In the genomic region with DNA sequence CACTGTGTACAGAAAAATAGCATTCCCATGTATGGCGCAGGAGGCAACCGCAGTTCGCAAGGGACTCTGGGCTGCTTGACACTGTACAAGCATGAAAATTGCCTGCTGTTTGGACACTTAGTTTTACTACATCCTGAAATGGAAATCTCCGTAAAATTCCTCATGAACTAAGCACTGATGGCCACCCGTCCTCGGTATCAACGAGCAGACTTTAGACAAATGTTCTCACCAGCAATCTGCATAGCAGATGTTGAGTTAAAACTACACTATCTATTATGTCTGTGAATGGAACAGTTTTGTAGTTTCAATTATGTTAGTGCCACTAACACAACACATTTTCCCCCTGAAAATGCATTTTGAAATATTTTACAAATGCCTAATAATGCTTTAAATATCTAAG, we compare ENCODE assay signal across 21 cellular contexts.
DNase-seq lines count a peak whose midpoint lies in the region; ATAC-seq and TF ChIP-seq lines count a peak whose summit lies in the region.
"Had no signal": no experiment of that assay in that cellular context is flagged by ENCODE, and none has a peak within 500 bp of the region (broad histone marks: within the 10 kb centered on the region; RNA-seq: fewer than 3 reads in every experiment).

No MANE protein-coding gene starts in this region.

- H3K9me3 ChIP-seq in GM23248 (ENCODE audit: low read depth) (no peaks in the 10 kb centered on the region), smooth muscle cell (replicated peaks; ENCODE audit: low read depth) (no peaks in the 10 kb centered on the region)
- H3K9me3 ChIP-seq: SJSA1 had no signal

- H3K4me3 ChIP-seq in GM23248: no peak overlapping the region
- no peak overlapping the region for H3K4me3 ChIP-seq in fibroblast of villous mesenchyme (ENCODE audit: low read depth, low read length)
- no peak overlapping the region for H3K4me3 ChIP-seq in smooth muscle cell
- H3K4me3 ChIP-seq: SJSA1 had no signal

- H3K9ac ChIP-seq in GM23248 (no peak overlapping the region), smooth muscle cell (ENCODE audit: low read depth) (no peak overlapping the region)
- H3K9ac ChIP-seq: KMS-11 had no signal

- ATAC-seq in GM18498 (IDR thresholded peaks at IDR 0.05; ENCODE audit: unreplicated experiment): no peak
- no peak for ATAC-seq in HG03097 (IDR thresholded peaks at IDR 0.05; ENCODE audit: low FRiP score, unreplicated experiment)
- no peak for ATAC-seq in HG03196 (IDR thresholded peaks at IDR 0.05; ENCODE audit: unreplicated experiment)
- ATAC-seq: PC-3, Right ventricle myocardium inferior had no signal

- peak overlapping the region; percentile 50; the same call in 1 of the 2 replicates for H2AFZ ChIP-seq in GM23248
- peak overlapping the region; percentile 24 for H2AFZ ChIP-seq in smooth muscle cell (ENCODE audit: low read depth)

- H3K79me2 ChIP-seq in GM23248 (ENCODE audit: insufficient read depth) (no peaks in the 10 kb centered on the region), smooth muscle cell (ENCODE audit: low read depth) (no peaks in the 10 kb centered on the region)

- H3K4me1 ChIP-seq in GM23248 (ENCODE audit: insufficient read depth) (peaks cover 30% of the 10 kb centered on the region), smooth muscle cell (ENCODE audit: low read depth) (no peaks in the 10 kb centered on the region)

- DNase-seq in AG20443 (ENCODE audit: low spot score) (peak; percentile 30), GM23248 (no peak), fibroblast of villous mesenchyme (ENCODE audit: low read depth) (peak; percentile 63), smooth muscle cell (lab: John Stamatoyannopoulos, UW; ENCODE audit: unreplicated experiment) (no peak), DMS153 treated with DMSO at 0.1 percent for 48 hours (lab: John Stamatoyannopoulos, UW; ENCODE audit: unreplicated experiment) (no peak)
- DNase-seq: Calu3; DMS53; MM.1S; NCI-H1694; NCI-H2029 treated with DMSO at 0.1 percent for 48 hours; NCI-H446 treated with DMSO at 0.1 percent for 48 hours; NCI-H526; NCI-H82; NK-92 treated with Interleukin-12 subunit alpha and Interleukin-12 subunit beta, amount 100 ng/mL, for 24 hours; PC-3 had no signal

- H3K36me3 ChIP-seq in GM23248 (ENCODE audit: low read depth): no peaks in the 10 kb centered on the region
- no peaks in the 10 kb centered on the region for H3K36me3 ChIP-seq in smooth muscle cell (ENCODE audit: low read depth)
- H3K36me3 ChIP-seq: SJSA1 had no signal

- peaks cover 8% of the 10 kb centered on the region for H3F3A ChIP-seq in GM23248 (ENCODE audit: insufficient read depth)
- no peaks in the 10 kb centered on the region for H3F3A ChIP-seq in smooth muscle cell (ENCODE audit: low read depth)

- no peaks in the 10 kb centered on the region for H3K9me2 ChIP-seq in GM23248 (ENCODE audit: insufficient read depth)

- H3K27ac ChIP-seq in GM23248 (no peak overlapping the region), smooth muscle cell (ENCODE audit: low read depth) (no peak overlapping the region)
- H3K27ac ChIP-seq: KMS-11 had no signal

- WGBS in GM23248 (ENCODE audit: low coverage in 1 of 2, low lambda C conversion rate in 2 of 2, missing lambda C conversion rate in 2 of 2), 2 experiments: 47 to 59% methylated on average over 7 of the region's 7 CpGs
- WGBS in smooth muscle cell (ENCODE audit: low lambda C conversion rate): 47% methylated on average over 7 of the region's 7 CpGs

- H4K20me1 ChIP-seq in GM23248 (ENCODE audit: insufficient read depth) (no peaks in the 10 kb centered on the region), smooth muscle cell (ENCODE audit: low read depth) (no peaks in the 10 kb centered on the region)

- H3K4me2 ChIP-seq in GM23248 (ENCODE audit: unreplicated experiment) (no peak overlapping the region), smooth muscle cell (no peak overlapping the region)
- H3K4me2 ChIP-seq: KMS-11 had no signal

- in situ Hi-C loops in GM23248 (cut with MboI): no loop called here

- H3K27me3 ChIP-seq in GM23248 (replicated peaks; ENCODE audit: insufficient read depth) (no peaks in the 10 kb centered on the region), smooth muscle cell (ENCODE audit: low read depth) (no peaks in the 10 kb centered on the region)
- H3K27me3 ChIP-seq: SJSA1 had no signal

- TF ChIP-seq CTCF in fibroblast of villous mesenchyme (IDR thresholded peaks at IDR 0.05; ENCODE audit: insufficient read depth, low read depth, low read length) (no peak), smooth muscle cell (IDR thresholded peaks at IDR 0.05; ENCODE audit: borderline replicate concordance, insufficient read depth, poor library complexity, severe bottlenecking) (no peak)

Comparison
In these comparisons a context has a peak if more than half of its experiments do, and no peak if none do; other contexts are left out.
1. DNase-seq: peak in AG20443 (single experiment) and fibroblast of villous mesenchyme (single experiment); none in GM23248 (single experiment), smooth muscle cell (single experiment) and DMS153 treated with DMSO at 0.1 percent for 48 hours (single experiment).